12 cellular contexts compared by ENCODE assay signal in the genomic region with DNA sequence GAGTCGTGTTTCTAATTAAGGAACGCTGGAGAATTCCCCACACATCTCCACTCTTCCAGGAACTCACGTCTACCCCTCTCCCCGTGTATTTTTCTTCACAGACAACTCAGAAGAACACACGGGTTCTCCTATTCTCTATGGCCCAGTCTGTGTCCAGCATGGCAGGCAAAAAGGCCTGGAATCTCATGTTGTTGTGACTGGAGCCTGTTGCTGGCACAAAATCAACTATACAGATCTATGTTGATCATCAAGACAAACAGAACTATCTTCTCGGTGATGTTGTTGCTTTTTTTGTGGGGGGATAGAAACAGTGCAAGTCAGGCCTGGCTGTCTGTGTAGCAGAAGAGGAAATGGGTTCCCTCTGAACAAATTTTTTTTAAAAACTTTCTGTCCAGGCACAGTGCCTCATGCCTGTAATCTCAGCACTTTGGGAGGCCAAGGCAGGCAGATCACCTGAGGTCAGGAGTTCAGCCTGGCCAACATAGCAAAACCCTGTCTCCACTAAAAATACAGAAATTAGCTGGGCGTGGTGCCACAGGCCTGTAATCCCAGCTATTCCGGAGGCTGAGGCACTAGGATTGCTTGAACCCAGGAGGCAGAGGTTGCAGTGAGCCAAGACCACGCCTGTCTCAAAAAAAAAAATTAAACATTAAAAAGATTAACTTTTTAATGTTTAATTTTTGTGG. TPM values are rescaled to one million over a fixed set of nuclear protein-coding genes. Genes with fewer than 3 reads are reported as not detected.
DNase-seq lines count a peak whose midpoint lies in the region; ATAC-seq and TF ChIP-seq lines count a peak whose summit lies in the region.
"Had no signal": no experiment of that assay in that cellular context is flagged by ENCODE, and none has a peak within 500 bp of the region (broad histone marks: within the 10 kb centered on the region; RNA-seq: fewer than 3 reads in every experiment).

No MANE protein-coding gene starts in this region.

- H3K9ac ChIP-seq in colonic mucosa (ENCODE audit: low read depth in 2 of 2, low read length in 2 of 2): no peak overlapping the region
- H3K9ac ChIP-seq in skeletal muscle satellite cell (ENCODE audit: low read depth, low read length): peak overlapping the region; percentile 32

- ATAC-seq in right lobe of liver: peak; percentile 30 to 69 (median 56)
- ATAC-seq: K562 had no signal

- H3K4me3 ChIP-seq in colonic mucosa (no peak overlapping the region), right lobe of liver (no peak overlapping the region), skeletal muscle satellite cell (ENCODE audit: low read length) (no peak overlapping the region)
- H3K4me3 ChIP-seq: K562 had no signal

- intact Hi-C loops in colonic mucosa (cut with DNase I) (no loop called here), right lobe of liver (cut with DNase I) (no loop called here)

- TF ChIP-seq CTCF in colonic mucosa (IDR thresholded peaks at IDR 0.05) (no peak), right lobe of liver (IDR thresholded peaks at IDR 0.05) (no peak)

- H3K9me3 ChIP-seq in colonic mucosa (no peaks in the 10 kb centered on the region), right lobe of liver (no peaks in the 10 kb centered on the region), skeletal muscle satellite cell (replicated peaks; ENCODE audit: low read length) (no peaks in the 10 kb centered on the region)

- H3K36me3 ChIP-seq in colonic mucosa (no peaks in the 10 kb centered on the region), right lobe of liver (no peaks in the 10 kb centered on the region), skeletal muscle satellite cell (ENCODE audit: insufficient read depth, low read length) (no peaks in the 10 kb centered on the region)

- no peak overlapping the region for H3K27ac ChIP-seq in colonic mucosa
- peak overlapping the region; percentile 37 to 54 (median 47) for H3K27ac ChIP-seq in right lobe of liver

- H3K27me3 ChIP-seq in colonic mucosa: no peaks in the 10 kb centered on the region
- no peaks in the 10 kb centered on the region for H3K27me3 ChIP-seq in right lobe of liver
- H3K27me3 ChIP-seq in skeletal muscle satellite cell (ENCODE audit: control insufficient read depth, insufficient read depth, low read length): no peaks in the 10 kb centered on the region

- WGBS in right lobe of liver (ENCODE audit: insufficient coverage, low coverage, low lambda C conversion rate, missing lambda C conversion rate): 57% methylated on average over 9 of the region's 9 CpGs

- DNase-seq in EH (ENCODE audit: low read depth): peak; percentile 42
- DNase-seq in colonic mucosa: peak; percentile 50
- peak; percentile 54 to 84 (median 74) for DNase-seq in right lobe of liver
- no peak for DNase-seq in T-helper 1 cell
- DNase-seq in NCI-H1417 treated with DMSO at 0.1 percent for 48 hours (lab: John Stamatoyannopoulos, UW): no peak
- no peak for DNase-seq in amniotic stem cell (lab: John Stamatoyannopoulos, UW)
- no peak for DNase-seq in activated effector memory CD4-positive, alpha-beta T cell treated with Interleukin-2 at 50 U/mL for 16 hours
- DNase-seq: activated CD4-positive, alpha-beta T cell treated with anti-CD3 and anti-CD28 coated beads, Interleukin-2, amount 10 ng/mL, durations not matched to agents 7 days and 5 days; NCI-H146; NCI-H524 treated with DMSO at 0.1 percent for 48 hours had no signal

- H3K4me1 ChIP-seq in colonic mucosa (no peaks in the 10 kb centered on the region), right lobe of liver (peaks cover 0 to 31% (median 9%) of the 10 kb centered on the region in 4 donors), skeletal muscle satellite cell (ENCODE audit: control insufficient read depth, insufficient read depth, low read length) (peaks cover 27% of the 10 kb centered on the region)

- no peak for TF ChIP-seq POLR2A in right lobe of liver (IDR thresholded peaks at IDR 0.05)

- peak overlapping the region; percentile 57 for H3K4me2 ChIP-seq in skeletal muscle satellite cell (ENCODE audit: low read length)

RNA-seq across cellular contexts. Expression of a gene that starts 50.5 kb away (rescaled TPM):
- total RNA-seq in colonic mucosa (10 to 100 TPM; 25.1 to 28.6 TPM), right lobe of liver (10 to 100 TPM; 20.3 to 41.5 (median 22.7) TPM)
- 14.4 and 20.0 TPM in 2 replicates for total RNA-seq in skeletal muscle satellite cell (2012; rRNA removed)

Comparison
In these comparisons a context has a peak if more than half of its experiments do, and no peak if none do; other contexts are left out.
1. DNase-seq: peak in EH (single experiment), colonic mucosa (single experiment) and right lobe of liver (3 of 3); none in T-helper 1 cell (0 of 5), NCI-H1417 treated with DMSO at 0.1 percent for 48 hours (single experiment), amniotic stem cell (single experiment) and activated effector memory CD4-positive, alpha-beta T cell treated with Interleukin-2 at 50 U/mL for 16 hours (single experiment).